Comparison of ENCODE assay signal across 1 cellular context in genomic region chr17:40115101-40115436, GRCh38.
TF ChIP-seq lines count a peak whose summit lies in the region.

No MANE protein-coding gene starts in this region.

TF ChIP-seq in K562, 482 proteins besides CTCF, POLR2A, EP300 and RAD21:
- TF ChIP-seq RBM25 (IDR thresholded peaks at IDR 0.05; ENCODE audit: low read depth, low read length, severe bottlenecking) (peak; percentile 47), SMC3 (conservative IDR thresholded peaks at IDR 0.05; ENCODE audit: insufficient read depth, low read depth, low read length) (no peak), ZNF121 (CRISPR knock-in tag; conservative IDR thresholded peaks at IDR 0.05) (peak; percentile 87)
